Comparison of ENCODE assay signal across 34 cellular contexts in the genomic region with DNA sequence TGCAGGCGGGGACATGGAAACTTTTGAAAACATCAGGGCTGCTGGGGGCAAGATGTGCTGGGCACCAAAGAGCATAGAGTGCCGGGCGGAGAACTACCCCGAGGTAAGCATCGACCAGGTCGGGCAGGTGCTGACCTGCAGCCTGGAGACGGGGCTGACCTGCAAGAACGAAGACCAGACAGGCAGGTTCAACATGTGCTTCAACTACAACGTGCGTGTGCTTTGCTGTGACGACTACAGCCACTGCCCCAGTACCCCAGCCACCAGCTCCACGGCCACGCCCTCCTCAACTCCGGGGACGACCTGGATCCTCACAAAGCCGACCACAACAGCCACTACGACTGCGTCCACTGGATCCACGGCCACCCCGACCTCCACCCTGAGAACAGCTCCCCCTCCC. TPM values are rescaled to one million over a fixed set of nuclear protein-coding genes. Genes with fewer than 3 reads are reported as not detected.
"Had no signal": no experiment of that assay in that cellular context is flagged by ENCODE, and none has a peak within 500 bp of the region (broad histone marks: within the 10 kb centered on the region; RNA-seq: fewer than 3 reads in every experiment).

No MANE protein-coding gene starts in this region.

- H3K36me3 Mint-ChIP-seq: mesothelial cell of epicardium; naive B cell; stimulated activated memory B cell treated with anti-CD40 and anti-IgM and Interleukin-4, amounts not matched to agents 10 μg/mL and 1 μg/mL and 100 μg/mL, for 72 hours had no signal

- H3K9me3 ChIP-seq: heart left ventricle, lower lobe of right lung, ovary, right atrium auricular region, right lobe of liver, upper lobe of left lung, vagina had no signal

- H3K4me3 ChIP-seq: heart left ventricle, lower lobe of right lung, ovary, right atrium auricular region, right lobe of liver, smooth muscle cell, tibial nerve, upper lobe of left lung, vagina had no signal

- H3K4me1 ChIP-seq: heart left ventricle, lower lobe of right lung, right atrium auricular region, right lobe of liver, tibial nerve, upper lobe of left lung, vagina had no signal

- H3K27me3 ChIP-seq: heart left ventricle, ovary, right atrium auricular region, right lobe of liver, tibial nerve, upper lobe of left lung, vagina had no signal

- H3K27ac Mint-ChIP-seq: mesothelial cell of epicardium; naive B cell; nephron; progenitor cell of endocrine pancreas; stimulated activated memory B cell treated with anti-CD40 and anti-IgM and Interleukin-4, amounts not matched to agents 10 μg/mL and 1 μg/mL and 100 μg/mL, for 72 hours; stimulated activated naive CD8-positive, alpha-beta T cell treated with anti-CD3 and anti-CD28 coated beads, Interleukin-15, amount 100 ng/mL, for 72 hours had no signal

- H3K4me3 Mint-ChIP-seq: mesothelial cell of epicardium; naive B cell; nephron; neural crest cell; stimulated activated memory B cell treated with anti-CD40 and anti-IgM and Interleukin-4, amounts not matched to agents 10 μg/mL and 1 μg/mL and 100 μg/mL, for 72 hours; stimulated activated naive CD8-positive, alpha-beta T cell treated with anti-CD3 and anti-CD28 coated beads, Interleukin-15, amount 100 ng/mL, for 72 hours had no signal

- H3K4me2 ChIP-seq: smooth muscle cell had no signal

- H3K9me3 Mint-ChIP-seq: neural crest cell had no signal

- H3K27me3 Mint-ChIP-seq: naive B cell; stimulated activated memory B cell treated with anti-CD40 and anti-IgM and Interleukin-4, amounts not matched to agents 10 μg/mL and 1 μg/mL and 100 μg/mL, for 72 hours; stimulated activated naive CD8-positive, alpha-beta T cell treated with anti-CD3 and anti-CD28 coated beads, Interleukin-15, amount 100 ng/mL, for 72 hours had no signal

- H3K27ac ChIP-seq: heart left ventricle, lower lobe of right lung, ovary, right atrium auricular region, right lobe of liver, tibial nerve, upper lobe of left lung, vagina had no signal

- ATAC-seq: heart left ventricle; left cardiac atrium; left lobe of liver; lower lobe of right lung; right lobe of liver; stimulated activated memory B cell treated with anti-CD40 and anti-IgM and Interleukin-4, amounts not matched to agents 10 μg/mL and 1 μg/mL and 100 μg/mL, for 72 hours; stimulated activated naive CD8-positive, alpha-beta T cell treated with anti-CD3 and anti-CD28 coated beads, Interleukin-15, amount 100 ng/mL, for 72 hours had no signal

- H3K36me3 ChIP-seq: heart left ventricle, lower lobe of right lung, ovary, right atrium auricular region, right lobe of liver, upper lobe of left lung, vagina had no signal

- DNase-seq: heart left ventricle; hypothalamus; kidney glomerular epithelial cell; left cardiac atrium; lower lobe of right lung; mammary epithelial cell; mesendoderm; naive B cell; ovary; right lobe of liver; stimulated activated CD4-positive, alpha-beta T cell treated with anti-CD3 and anti-CD28 coated beads, Interleukin-1b, Interleukin-23, amount 100 ng/mL, for 48 hours; stimulated activated CD4-positive, alpha-beta T cell treated with anti-CD3 and anti-CD28 coated beads, Interleukin-2, amount 100 ng/mL, for 48 hours; stimulated activated CD4-positive, alpha-beta T cell treated with anti-CD3 and anti-CD28 coated beads, Interleukin-4, amount 100 ng/mL, for 4 hours; stimulated activated CD8-positive, alpha-beta memory T cell treated with anti-CD3 and anti-CD28 coated beads, Interleukin-4, amount 100 ng/mL, for 48 hours; stimulated activated naive CD4-positive, alpha-beta T cell treated with Interleukin-2 at 50 U/mL for 16 hours; stimulated activated naive CD8-positive, alpha-beta T cell treated with anti-CD3 and anti-CD28 coated beads, Interleukin-15, amount 100 ng/mL, for 72 hours; substantia nigra had no signal

- H3K4me1 Mint-ChIP-seq: mesothelial cell of epicardium; nephron; neural crest cell; stimulated activated memory B cell treated with anti-CD40 and anti-IgM and Interleukin-4, amounts not matched to agents 10 μg/mL and 1 μg/mL and 100 μg/mL, for 72 hours; stimulated activated naive CD8-positive, alpha-beta T cell treated with anti-CD3 and anti-CD28 coated beads, Interleukin-15, amount 100 ng/mL, for 72 hours had no signal

RNA-seq across cellular contexts. Expression of a gene that starts 19.4 kb away (rescaled TPM):
- total RNA-seq: heart left ventricle, left cardiac atrium, mesothelial cell of epicardium, progenitor cell of endocrine pancreas, pulmonary artery endothelial cell, renal cortical epithelial cell, right atrium auricular region, skeletal muscle tissue, smooth muscle cell, temporal lobe, urinary bladder had no signal
- polyA plus RNA-seq: keratinocyte, mammary epithelial cell, smooth muscle cell, urinary bladder had no signal
